In the genomic region with DNA sequence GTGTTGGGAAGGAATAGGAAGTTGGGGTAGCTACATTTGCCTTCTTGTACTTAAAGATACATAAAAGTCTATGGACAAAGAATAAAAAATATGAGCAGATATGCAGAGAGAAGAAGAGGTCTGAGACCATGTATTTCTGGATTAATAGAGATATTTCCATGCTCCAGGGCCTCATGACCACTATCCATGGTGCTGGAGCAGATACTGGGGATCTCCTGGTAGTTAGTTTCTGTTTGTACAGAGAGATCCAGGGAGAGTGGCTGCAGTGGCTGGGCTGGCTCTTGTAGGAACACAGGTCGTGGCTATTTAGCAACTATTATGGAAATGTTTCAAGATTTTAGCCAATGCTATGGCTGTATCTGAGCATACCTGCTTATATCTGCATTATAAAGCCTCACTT, we compare ENCODE assay signal across 2 cellular contexts.
TF ChIP-seq lines count a peak whose summit lies in the region.

No MANE protein-coding gene starts in this region.

TF ChIP-seq in GM23338, 12 proteins besides CTCF, POLR2A, EP300 and RAD21 (continued from another document):
- TF ChIP-seq STAT1 (IDR thresholded peaks at IDR 0.05; ENCODE audit: unreplicated experiment) = no peak

TF ChIP-seq in PFSK-1, 5 proteins besides CTCF, POLR2A, EP300 and RAD21 (continued from another document):
- TF ChIP-seq, protein P1, sequence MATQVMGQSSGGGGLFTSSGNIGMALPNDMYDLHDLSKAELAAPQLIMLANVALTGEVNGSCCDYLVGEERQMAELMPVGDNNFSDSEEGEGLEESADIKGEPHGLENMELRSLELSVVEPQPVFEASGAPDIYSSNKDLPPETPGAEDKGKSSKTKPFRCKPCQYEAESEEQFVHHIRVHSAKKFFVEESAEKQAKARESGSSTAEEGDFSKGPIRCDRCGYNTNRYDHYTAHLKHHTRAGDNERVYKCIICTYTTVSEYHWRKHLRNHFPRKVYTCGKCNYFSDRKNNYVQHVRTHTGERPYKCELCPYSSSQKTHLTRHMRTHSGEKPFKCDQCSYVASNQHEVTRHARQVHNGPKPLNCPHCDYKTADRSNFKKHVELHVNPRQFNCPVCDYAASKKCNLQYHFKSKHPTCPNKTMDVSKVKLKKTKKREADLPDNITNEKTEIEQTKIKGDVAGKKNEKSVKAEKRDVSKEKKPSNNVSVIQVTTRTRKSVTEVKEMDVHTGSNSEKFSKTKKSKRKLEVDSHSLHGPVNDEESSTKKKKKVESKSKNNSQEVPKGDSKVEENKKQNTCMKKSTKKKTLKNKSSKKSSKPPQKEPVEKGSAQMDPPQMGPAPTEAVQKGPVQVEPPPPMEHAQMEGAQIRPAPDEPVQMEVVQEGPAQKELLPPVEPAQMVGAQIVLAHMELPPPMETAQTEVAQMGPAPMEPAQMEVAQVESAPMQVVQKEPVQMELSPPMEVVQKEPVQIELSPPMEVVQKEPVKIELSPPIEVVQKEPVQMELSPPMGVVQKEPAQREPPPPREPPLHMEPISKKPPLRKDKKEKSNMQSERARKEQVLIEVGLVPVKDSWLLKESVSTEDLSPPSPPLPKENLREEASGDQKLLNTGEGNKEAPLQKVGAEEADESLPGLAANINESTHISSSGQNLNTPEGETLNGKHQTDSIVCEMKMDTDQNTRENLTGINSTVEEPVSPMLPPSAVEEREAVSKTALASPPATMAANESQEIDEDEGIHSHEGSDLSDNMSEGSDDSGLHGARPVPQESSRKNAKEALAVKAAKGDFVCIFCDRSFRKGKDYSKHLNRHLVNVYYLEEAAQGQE (IDR thresholded peaks at IDR 0.05; ENCODE audit: insufficient read depth in 1 of 2, low read depth in 2 of 2, low read length in 2 of 2) = peak; percentile 77 to 95
- no peak for TF ChIP-seq POLR2AphosphoS5 (IDR thresholded peaks at IDR 0.05; ENCODE audit: low read depth, low read length)
- no peak for TF ChIP-seq SIN3A (IDR thresholded peaks at IDR 0.05; ENCODE audit: borderline replicate concordance, insufficient read depth, low read length)
